Comparison of ENCODE assay signal across 8 cellular contexts in genomic region chr19:18291019-18291524, GRCh38. TPM values are rescaled to one million over a fixed set of nuclear protein-coding genes. Genes with fewer than 3 reads are reported as not detected.
DNase-seq lines count a peak whose midpoint lies in the region; TF ChIP-seq lines count a peak whose summit lies in the region.

No MANE protein-coding gene starts in this region.

- CTCF ChIA-PET in A673 (lab: Charles Lee): no interaction called here

- H3K27me3 ChIP-seq in A673 (replicated peaks; ENCODE audit: insufficient read depth, low read depth, low read length, poor library complexity): no peaks in the 10 kb centered on the region
- no peaks in the 10 kb centered on the region for H3K27me3 ChIP-seq in GM23248 (replicated peaks; ENCODE audit: insufficient read depth)
- no peaks in the 10 kb centered on the region for H3K27me3 ChIP-seq in mesendoderm (ENCODE audit: insufficient read depth, low read length, poor library complexity)

- WGBS in GM23248 (ENCODE audit: low coverage in 1 of 2, low lambda C conversion rate in 2 of 2, missing lambda C conversion rate in 2 of 2), 2 experiments: 28 to 30% methylated on average over 21 of the region's 21 CpGs
- WGBS in mesendoderm (ENCODE audit: extremely low coverage, insufficient coverage, low lambda C conversion rate): no CpG with 5 or more reads among the region's 21 CpGs

- H3F3A ChIP-seq in GM23248 (ENCODE audit: insufficient read depth): peaks cover 17% of the 10 kb centered on the region

- no peaks in the 10 kb centered on the region for H3K79me1 ChIP-seq in mesendoderm (ENCODE audit: low read length)

- intact Hi-C loops in A673 (cut with micrococcal nuclease; ENCODE audit: unreplicated experiment): no loop called here

- H3K4me2 ChIP-seq in GM23248 (ENCODE audit: unreplicated experiment): peak overlapping the region; percentile 92
- peak overlapping the region; percentile 70 for H3K4me2 ChIP-seq in mesendoderm (ENCODE audit: low read length)

- H3K23ac ChIP-seq in mesendoderm (ENCODE audit: low read length): peak overlapping the region; percentile 51

- H3K4me3 ChIP-seq in A673 (ENCODE audit: low read depth, low read length, poor library complexity, severe bottlenecking) (peak overlapping the region; percentile 64), GM23248 (peak overlapping the region; percentile 72), mesendoderm (ENCODE audit: low read length) (no peak overlapping the region)

- H3K9ac ChIP-seq in GM23248 (peak overlapping the region; percentile 94), mesendoderm (ENCODE audit: low read length) (peak overlapping the region; percentile 85)

- H3K27ac ChIP-seq in A673 (ENCODE audit: low read depth, low read length, poor library complexity, severe bottlenecking): peak overlapping the region; percentile 98
- H3K27ac ChIP-seq in GM23248: peak overlapping the region; percentile 88
- H3K27ac ChIP-seq in angular gyrus (ENCODE audit: low read depth, low read length): peak overlapping the region; percentile 95
- peak overlapping the region; percentile 99 for H3K27ac ChIP-seq in mesendoderm (ENCODE audit: low read depth, low read length)

- no peaks in the 10 kb centered on the region for H4K20me1 ChIP-seq in GM23248 (ENCODE audit: insufficient read depth)

- H3K18ac ChIP-seq in mesendoderm (ENCODE audit: low read length): peak overlapping the region; percentile 19

- H3K36me3 ChIP-seq in A673 (ENCODE audit: insufficient read depth, low read length, poor library complexity, severe bottlenecking) (no peaks in the 10 kb centered on the region), GM23248 (ENCODE audit: low read depth) (no peaks in the 10 kb centered on the region), mesendoderm (ENCODE audit: control insufficient read depth, insufficient read depth, low read length) (no peaks in the 10 kb centered on the region)

- H4K5ac ChIP-seq in mesendoderm (ENCODE audit: low read length): peak overlapping the region; percentile 40

- H4K8ac ChIP-seq in mesendoderm (ENCODE audit: low read depth, low read length): no peak overlapping the region

- H3K9me2 ChIP-seq in GM23248 (ENCODE audit: insufficient read depth): no peaks in the 10 kb centered on the region

- in situ Hi-C loops in GM23248 (cut with MboI): no loop called here

- peak overlapping the region; percentile 91 for H2AK5ac ChIP-seq in mesendoderm (ENCODE audit: low read length)

- H3K4ac ChIP-seq in mesendoderm (ENCODE audit: low read depth, low read length): peak overlapping the region; percentile 7

- H2AFZ ChIP-seq in GM23248: peak overlapping the region; percentile 63

- H3K9me3 ChIP-seq in A673 (ENCODE audit: low read depth, low read length, poor library complexity, severe bottlenecking) (no peaks in the 10 kb centered on the region), GM23248 (ENCODE audit: low read depth) (no peaks in the 10 kb centered on the region)

- peak overlapping the region; percentile 98 for H2BK5ac ChIP-seq in mesendoderm (ENCODE audit: low read length)

- POLR2A ChIA-PET in A673 (lab: Charles Lee; ENCODE audit: low non-redundant PET): interaction anchor here (2.1 kb wide), 1 partner anchor 10 kb away, joined by 88 read pairs; the partner anchor contains the start of gene JUND

- no peaks in the 10 kb centered on the region for H3K79me2 ChIP-seq in GM23248 (ENCODE audit: insufficient read depth)
- no peaks in the 10 kb centered on the region for H3K79me2 ChIP-seq in mesendoderm (ENCODE audit: control insufficient read depth, insufficient read depth, low read length)

- BruUV-seq in A673 (replicated peaks; lab: Mats Ljungman, UMichigan): TSS peak; percentile 59

- peak overlapping the region; percentile 69 for H2BK120ac ChIP-seq in mesendoderm (ENCODE audit: low read depth, low read length)

- peaks cover 40% of the 10 kb centered on the region for H3K4me1 ChIP-seq in A673 (ENCODE audit: insufficient read depth, low read length, poor library complexity, severe bottlenecking)
- H3K4me1 ChIP-seq in GM23248 (ENCODE audit: insufficient read depth): peaks cover 12% of the 10 kb centered on the region; the same call in 1 of the 2 replicates
- H3K4me1 ChIP-seq in mesendoderm (ENCODE audit: control insufficient read depth, low read depth, low read length): peaks cover 13% of the 10 kb centered on the region

- H3K56ac ChIP-seq in mesendoderm (ENCODE audit: low read length): peak overlapping the region; percentile 81

- TF ChIP-seq CTCF in A673 (conservative IDR thresholded peaks at IDR 0.05; ENCODE audit: low read depth, low read length): no peak

- DNase-seq in A673 (ENCODE audit: low spot score) (no peak), GM23248 (no peak), mesendoderm (no peak), NCI-H1048 (lab: John Stamatoyannopoulos, UW) (no peak), A172 (ENCODE audit: low spot score) (no peak), NCI-H2107 (lab: John Stamatoyannopoulos, UW) (no peak), activated gamma-delta T cell treated with Interleukin-2 at 50 U/mL for 16 hours (no peak)

- H2BK15ac ChIP-seq in mesendoderm (replicated peaks; ENCODE audit: low read depth): no peak overlapping the region

RNA-seq across cellular contexts. Expression of gene JUND, which starts 9.7 kb away (rescaled TPM):
- 128 and 136 TPM in 2 replicates for total RNA-seq in A673 (2021)
- 123 and 172 TPM in 2 replicates for total RNA-seq in GM23248 (2014; rRNA removed; shearing (Covaris generic))
- 15.3 and 17.9 TPM in 2 replicates for polyA plus RNA-seq in GM23248 (2016; fragmentation: Nextera tagmentation; extraction: Ambion mirVana)
- polyA plus RNA-seq in mesendoderm (2013, experiment 1 of 2): 70.9 TPM
- 72.9 TPM for polyA plus RNA-seq in mesendoderm (2013, experiment 2 of 2)
- 91.3 and 129 TPM in 2 replicates for total RNA-seq in A172 (2014; rRNA removed; shearing (Covaris generic))

RNA-seq across cellular contexts. Expression of gene IQCN, which starts 16.8 kb away (rescaled TPM):
- 10.2 and 12.0 TPM in 2 replicates for total RNA-seq in A673 (2021)
- 0.11 and 0.25 TPM in 2 replicates for total RNA-seq in GM23248 (2014; rRNA removed; shearing (Covaris generic))
- 0.16 and 0.33 TPM in 2 replicates for polyA plus RNA-seq in GM23248 (2016; fragmentation: Nextera tagmentation; extraction: Ambion mirVana)
- polyA plus RNA-seq in mesendoderm (2013, experiment 1 of 2): 0.06 TPM
- 0.07 TPM for polyA plus RNA-seq in mesendoderm (2013, experiment 2 of 2)
- 0.69 and 1.2 TPM in 2 replicates for total RNA-seq in A172 (2014; rRNA removed; shearing (Covaris generic))

RNA-seq across cellular contexts. Expression of gene LSM4, which starts 31.8 kb away (rescaled TPM):
- 252 and 262 TPM in 2 replicates for total RNA-seq in A673 (2021)
- 167 and 203 TPM in 2 replicates for total RNA-seq in GM23248 (2014; rRNA removed; shearing (Covaris generic))
- polyA plus RNA-seq in GM23248 (2016; fragmentation: Nextera tagmentation; extraction: Ambion mirVana): 200 and 208 TPM in 2 replicates
- polyA plus RNA-seq in mesendoderm (2013, experiment 1 of 2): 236 TPM
- polyA plus RNA-seq in mesendoderm (2013, experiment 2 of 2): 226 TPM
- total RNA-seq in A172 (2014; rRNA removed; shearing (Covaris generic)): 403 and 478 TPM in 2 replicates

RNA-seq across cellular contexts. Expression of gene PGPEP1, which starts 49.3 kb away (rescaled TPM):
- total RNA-seq in A673 (2021): 15.8 and 23.0 TPM in 2 replicates
- 12.0 and 20.5 TPM in 2 replicates for total RNA-seq in GM23248 (2014; rRNA removed; shearing (Covaris generic))
- 9.4 and 14.5 TPM in 2 replicates for polyA plus RNA-seq in GM23248 (2016; fragmentation: Nextera tagmentation; extraction: Ambion mirVana)
- 20.5 TPM for polyA plus RNA-seq in mesendoderm (2013, experiment 1 of 2)
- 23.0 TPM for polyA plus RNA-seq in mesendoderm (2013, experiment 2 of 2)
- 14.6 and 19.1 TPM in 2 replicates for total RNA-seq in A172 (2014; rRNA removed; shearing (Covaris generic))
